ENCODE assay signal across 1 cellular context in genomic region chr17:40854175-40854814, GRCh38.
TF ChIP-seq lines count a peak whose summit lies in the region.

No MANE protein-coding gene starts in this region.

TF ChIP-seq in HEK293, 187 proteins besides CTCF, POLR2A, EP300 and RAD21 (continued from another document and continues in another):
- TF ChIP-seq ZNF391 (tag by site-specific recombination; IDR thresholded peaks at IDR 0.05; ENCODE audit: borderline replicate concordance, low read depth) (0 out of 2 replicates have a peak, but pooled peaks have one; percentile 20), ZFP41 (tag by site-specific recombination; IDR thresholded peaks at IDR 0.05; ENCODE audit: borderline replicate concordance) (no peak), ZNF398 (tag by site-specific recombination; IDR thresholded peaks at IDR 0.05) (peak; percentile 58), ZNF621 (tag by site-specific recombination; IDR thresholded peaks at IDR 0.05) (no peak), ZNF558 (tag by site-specific recombination; IDR thresholded peaks at IDR 0.05) (no peak), ZNF211 (tag by site-specific recombination; IDR thresholded peaks at IDR 0.05; ENCODE audit: low read depth) (no peak), ZBTB11 (tag by site-specific recombination; conservative IDR thresholded peaks at IDR 0.05; ENCODE audit: low read depth) (no peak), ZNF366 (tag by site-specific recombination; conservative IDR thresholded peaks at IDR 0.05) (peak; percentile 72), PRDM10 (tag by site-specific recombination; IDR thresholded peaks at IDR 0.05) (no peak), ZBTB7A (tag by site-specific recombination; IDR thresholded peaks at IDR 0.05; ENCODE audit: low read depth) (no peak), ZNF280D (tag by site-specific recombination; IDR thresholded peaks at IDR 0.05) (0 out of 2 replicates have a peak, but pooled peaks have one; percentile 28), ZNF184 (tag by site-specific recombination; IDR thresholded peaks at IDR 0.05) (peak; percentile 86), ZBTB21 (tag by site-specific recombination; IDR thresholded peaks at IDR 0.05) (peak; percentile 62; the same call in 1 of the 2 replicates), YY2 (tag by site-specific recombination; IDR thresholded peaks at IDR 0.05) (peak; percentile 57; the same call in 1 of the 2 replicates), MEIS1 (CRISPR knock-in tag; IDR thresholded peaks at IDR 0.05; ENCODE audit: borderline replicate concordance) (no peak), REST (tag by site-specific recombination; IDR thresholded peaks at IDR 0.05) (no peak), ELK4 (IDR thresholded peaks at IDR 0.05; ENCODE audit: borderline replicate concordance, low read depth, low read length) (no peak), ZNF521 (tag by site-specific recombination; IDR thresholded peaks at IDR 0.05) (no peak), WT1 (tag by site-specific recombination; IDR thresholded peaks at IDR 0.05) (no peak), ZNF292 (tag by site-specific recombination; IDR thresholded peaks at IDR 0.05; ENCODE audit: borderline replicate concordance, low read depth) (no peak), ZSCAN4 (tag by site-specific recombination; IDR thresholded peaks at IDR 0.05) (no peak), ZNF664 (tag by site-specific recombination; IDR thresholded peaks at IDR 0.05) (no peak), ZNF544 (tag by site-specific recombination; IDR thresholded peaks at IDR 0.05) (no peak), ZBTB20 (tag by site-specific recombination; IDR thresholded peaks at IDR 0.05) (no peak), ZNF48 (tag by site-specific recombination; IDR thresholded peaks at IDR 0.05) (no peak), ZNF658 (tag by site-specific recombination; IDR thresholded peaks at IDR 0.05) (no peak), SP3 (tag by site-specific recombination; IDR thresholded peaks at IDR 0.05) (0 out of 2 replicates have a peak, but pooled peaks have one; percentile 18), SP7 (tag by site-specific recombination; IDR thresholded peaks at IDR 0.05) (peak; percentile 87), ZNF549 (tag by site-specific recombination; IDR thresholded peaks at IDR 0.05) (no peak), MYNN (tag by site-specific recombination; IDR thresholded peaks at IDR 0.05; ENCODE audit: borderline replicate concordance) (no peak), ZNF791 (tag by site-specific recombination; IDR thresholded peaks at IDR 0.05) (no peak), ZNF24 (tag by site-specific recombination; IDR thresholded peaks at IDR 0.05) (peak; percentile 49; the same call in 1 of the 2 replicates), ZNF571 (tag by site-specific recombination; IDR thresholded peaks at IDR 0.05) (no peak), ZNF362 (tag by site-specific recombination; IDR thresholded peaks at IDR 0.05) (no peak), ZNF26 (tag by site-specific recombination; IDR thresholded peaks at IDR 0.05) (no peak), ZNF488 (tag by site-specific recombination; IDR thresholded peaks at IDR 0.05) (no peak)
